In the genomic region with DNA sequence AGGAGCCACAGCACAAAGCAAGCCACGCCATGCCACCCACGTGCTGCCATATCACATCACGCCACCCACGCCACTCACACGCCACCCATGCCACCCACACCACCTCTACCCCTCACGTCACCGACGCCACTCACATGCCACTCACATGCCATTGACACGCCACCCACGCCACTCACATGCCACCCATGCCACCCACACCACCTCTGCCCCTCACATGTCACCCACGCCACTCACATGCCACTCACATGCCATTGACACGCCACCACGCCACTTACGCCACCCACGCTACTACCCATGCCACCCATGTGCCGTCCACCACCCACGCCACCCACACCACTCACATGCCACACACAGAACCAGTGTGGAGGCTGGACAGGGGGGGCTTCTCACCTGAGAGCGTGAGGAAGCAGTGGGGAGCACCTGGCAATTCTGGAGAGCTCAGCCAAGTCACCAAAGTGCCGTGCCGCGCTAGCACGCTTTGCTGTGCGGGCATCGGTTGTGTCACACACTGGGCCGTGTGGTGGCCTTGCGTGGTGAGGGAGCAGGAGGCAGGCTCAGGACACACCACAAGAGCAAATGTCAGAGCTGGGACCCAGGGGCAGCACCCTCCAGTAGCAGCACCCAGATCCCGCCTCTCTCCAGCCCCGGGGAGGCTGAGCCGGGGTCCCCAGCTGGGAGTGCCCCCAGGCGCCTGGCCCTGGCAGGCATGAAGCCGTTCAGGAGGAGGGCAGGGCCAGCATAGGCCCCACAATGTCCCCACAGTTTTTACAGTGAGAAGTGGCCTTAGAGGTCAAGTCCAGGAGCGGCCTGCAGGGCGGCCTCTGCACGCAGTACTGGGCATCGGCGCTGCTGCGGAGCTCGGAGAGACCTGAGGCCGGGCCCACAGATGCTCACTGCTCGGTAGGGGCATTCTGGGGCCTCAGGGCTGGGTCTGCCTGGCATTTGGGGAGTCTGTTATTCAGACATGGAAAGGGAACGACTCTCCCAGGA, we compare ENCODE assay signal across 32 cellular contexts.
DNase-seq lines count a peak whose midpoint lies in the region; ATAC-seq, FAIRE-seq and TF ChIP-seq lines count a peak whose summit lies in the region.
"Had no signal": no experiment of that assay in that cellular context is flagged by ENCODE, and none has a peak within 500 bp of the region (broad histone marks: within the 10 kb centered on the region; RNA-seq: fewer than 3 reads in every experiment).

No MANE protein-coding gene starts in this region.

- peak overlapping the region; percentile 57 for H3K27ac ChIP-seq in left ventricle myocardium inferior (replicated peaks)
- peak overlapping the region in 2 of 10 donors; percentile 62 to 65 for H3K27ac ChIP-seq in heart right ventricle
- peak overlapping the region in 46 of 59 donors; percentile 15 to 87 (median 74) for H3K27ac ChIP-seq in dorsolateral prefrontal cortex
- H3K27ac ChIP-seq in neuronal stem cell (replicated peaks; ENCODE audit: low read length): no peak overlapping the region
- no peak overlapping the region for H3K27ac ChIP-seq in A673 (ENCODE audit: low read depth, low read length, poor library complexity, severe bottlenecking)
- H3K27ac ChIP-seq in naive thymus-derived CD4-positive, alpha-beta T cell (ENCODE audit: low read depth, low read length): no peak overlapping the region
- H3K27ac ChIP-seq: C4-2B had no signal

- FAIRE-seq in urothelium cell line (lab: Jason Lieb, UNC): peak; percentile 58
- FAIRE-seq: astrocyte, G401.6, islet of Langerhans had no signal

- 95 to 96% methylated on average over 41 of the region's 41 CpGs for WGBS in heart right ventricle, 2 donors
- 100% methylated on average over 3 of the region's 41 CpGs; no CpG with 5 or more reads in 1 of the 2 donors for WGBS in neuronal stem cell (ENCODE audit: extremely low coverage in 2 of 2, insufficient read length in 2 of 2, insufficient replicate concordance in 1 of 2), 2 donors

- no peak overlapping the region for H2AFZ ChIP-seq in neuronal stem cell (ENCODE audit: low read length)

- H3K4me3 Mint-ChIP-seq in naive thymus-derived CD4-positive, alpha-beta T cell: no peak overlapping the region
- H3K4me3 Mint-ChIP-seq: activated naive CD8-positive, alpha-beta T cell treated with anti-CD3 and anti-CD28 coated beads for 36 hours; effector memory CD8-positive, alpha-beta T cell; mesothelial cell of epicardium; T-helper 17 cell had no signal

- H3K4me3 ChIP-seq in left ventricle myocardium inferior (no peak overlapping the region), heart right ventricle (no peak overlapping the region), dorsolateral prefrontal cortex (no peak overlapping the region), neuronal stem cell (ENCODE audit: low read length in 2 of 2) (peak overlapping the region in 1 of 2 donors; percentile 49), A673 (ENCODE audit: low read depth, low read length, poor library complexity, severe bottlenecking) (no peak overlapping the region)
- no peak overlapping the region for H3K4me3 ChIP-seq in naive thymus-derived CD4-positive, alpha-beta T cell (ENCODE audit: low read length)
- H3K4me3 ChIP-seq: prostate gland, upper lobe of right lung had no signal

- peaks cover 19 to 29% (median 26%) of the 10 kb centered on the region in 7 donors for H3K4me1 Mint-ChIP-seq in naive thymus-derived CD4-positive, alpha-beta T cell

- peak overlapping the region; percentile 81 for H3K23ac ChIP-seq in neuronal stem cell (ENCODE audit: low read depth, low read length, poor library complexity)

- peak overlapping the region in 1 of 9 donors; percentile 49 for H3K27ac Mint-ChIP-seq in naive thymus-derived CD4-positive, alpha-beta T cell
- H3K27ac Mint-ChIP-seq: activated naive CD8-positive, alpha-beta T cell treated with anti-CD3 and anti-CD28 coated beads for 36 hours; effector memory CD8-positive, alpha-beta T cell; mesothelial cell of epicardium; T-helper 17 cell had no signal

- H3K4me1 ChIP-seq in left ventricle myocardium inferior (peaks cover 65% of the 10 kb centered on the region), heart right ventricle (peaks cover 7 to 53% (median 39%) of the 10 kb centered on the region in 9 donors), neuronal stem cell (ENCODE audit: control insufficient read depth in 2 of 2, insufficient read depth in 1 of 2, low read depth in 1 of 2, low read length in 2 of 2) (peaks cover 4 to 5% of the 10 kb centered on the region in 2 donors), A673 (ENCODE audit: insufficient read depth, low read length, poor library complexity, severe bottlenecking) (peaks cover 6% of the 10 kb centered on the region)
- peaks cover 0 to 9% of the 10 kb centered on the region in 2 donors for H3K4me1 ChIP-seq in naive thymus-derived CD4-positive, alpha-beta T cell (ENCODE audit: control insufficient read depth in 2 of 2, insufficient read depth in 2 of 2, low read length in 2 of 2)
- H3K4me1 ChIP-seq: Caco-2 had no signal

- H2BK12ac ChIP-seq in neuronal stem cell (ENCODE audit: low read length): no peak overlapping the region

- peak overlapping the region; percentile 64 for H2AK5ac ChIP-seq in neuronal stem cell (ENCODE audit: low read depth, low read length)

- H2BK120ac ChIP-seq in neuronal stem cell (ENCODE audit: low read depth, low read length): no peak overlapping the region

- TF ChIP-seq CTCF in left ventricle myocardium inferior (IDR thresholded peaks at IDR 0.05; ENCODE audit: borderline replicate concordance): no peak
- no peak for TF ChIP-seq CTCF in heart right ventricle (IDR thresholded peaks at IDR 0.05)
- TF ChIP-seq CTCF in dorsolateral prefrontal cortex (IDR thresholded peaks at IDR 0.05 in 54 of 56, conservative IDR thresholded peaks at IDR 0.05 in 2 of 56; ENCODE audit: low read depth in 1 of 56, partially characterized antibody in 56 of 56): peak in 7 of 56 donors; percentile 4 to 25 (median 18)
- TF ChIP-seq CTCF in A673 (conservative IDR thresholded peaks at IDR 0.05; ENCODE audit: low read depth, low read length): no peak

- H3K9me3 Mint-ChIP-seq in naive thymus-derived CD4-positive, alpha-beta T cell: no peaks in the 10 kb centered on the region
- H3K9me3 Mint-ChIP-seq: activated naive CD8-positive, alpha-beta T cell treated with anti-CD3 and anti-CD28 coated beads for 36 hours; effector memory CD8-positive, alpha-beta T cell; mesothelial cell of epicardium; naive B cell had no signal

- CTCF ChIA-PET in A673 (lab: Charles Lee): no interaction called here
- CTCF ChIA-PET in naive thymus-derived CD4-positive, alpha-beta T cell (lab: Charles Lee): interaction anchor here (1.5 kb wide), 1 partner anchor 126 kb away, joined by 6 read pairs; no protein-coding TSS in a partner anchor

- peak overlapping the region; percentile 18 for H3K18ac ChIP-seq in neuronal stem cell (ENCODE audit: low read length)

- peaks cover 0 to 15% (median 3%) of the 10 kb centered on the region in 5 donors for H3K36me3 Mint-ChIP-seq in naive thymus-derived CD4-positive, alpha-beta T cell
- H3K36me3 Mint-ChIP-seq: naive B cell had no signal

- peak overlapping the region; percentile 55 for H3K9ac ChIP-seq in neuronal stem cell (ENCODE audit: low read depth, low read length, poor library complexity)

- ATAC-seq in heart right ventricle: no peak
- ATAC-seq in naive thymus-derived CD4-positive, alpha-beta T cell: no peak
- ATAC-seq in left lobe of liver: no peak
- ATAC-seq: effector memory CD8-positive, alpha-beta T cell; SK-N-SH treated with all-trans-retinoic acid at 6 μM for 48 hours; T-helper 17 cell had no signal

- no TSS peak for BruUV-seq in A673 (replicated peaks; lab: Mats Ljungman, UMichigan)

- no peaks in the 10 kb centered on the region for H3K27me3 Mint-ChIP-seq in naive thymus-derived CD4-positive, alpha-beta T cell
- H3K27me3 Mint-ChIP-seq: activated naive CD8-positive, alpha-beta T cell treated with anti-CD3 and anti-CD28 coated beads for 36 hours; effector memory CD8-positive, alpha-beta T cell; naive B cell; T-helper 17 cell had no signal

- no peak overlapping the region for H3K4me2 ChIP-seq in neuronal stem cell (ENCODE audit: insufficient read depth, low read length, poor library complexity, severe bottlenecking)

- H3K14ac ChIP-seq in neuronal stem cell (ENCODE audit: low read length): peak overlapping the region; percentile 91

- DNase-seq in left ventricle myocardium inferior (no peak), heart right ventricle (no peak), dorsolateral prefrontal cortex (no peak), neuronal stem cell (ENCODE audit: low spot score) (no peak), urothelium cell line (ENCODE audit: low spot score) (no peak), A673 (ENCODE audit: low spot score) (no peak), left lobe of liver (ENCODE audit: low spot score) (no peak)
- DNase-seq in naive thymus-derived CD4-positive, alpha-beta T cell: no peak
- DNase-seq: 8988T; activated CD4-positive, alpha-beta T cell treated with anti-CD3 and anti-CD28 coated beads for 4 hours; activated CD8-positive, alpha-beta memory T cell treated with anti-CD3 and anti-CD28 coated beads for 24 hours; activated naive CD8-positive, alpha-beta T cell treated with anti-CD3 and anti-CD28 coated beads for 36 hours; activated T-cell treated with anti-CD3 and anti-CD28 coated beads for 4 hours; Caco-2; cortex of kidney; effector memory CD8-positive, alpha-beta T cell; erythroblast; GOT3; MV-4-11; naive B cell; NCI-H1436; Right ventricle myocardium superior; stimulated activated CD4-positive, alpha-beta T cell treated with anti-CD3 and anti-CD28 coated beads, Interleukin-4, amount 100 ng/mL, for 1 hour; T-helper 17 cell; upper lobe of right lung had no signal

- H2BK5ac ChIP-seq in neuronal stem cell (ENCODE audit: low read length): no peak overlapping the region

- peak overlapping the region; percentile 28 for H3K4ac ChIP-seq in neuronal stem cell (ENCODE audit: low read length)

- H3K36me3 ChIP-seq in left ventricle myocardium inferior (no peaks in the 10 kb centered on the region), heart right ventricle (peaks cover 0 to 6% (median 0%) of the 10 kb centered on the region in 9 donors), neuronal stem cell (replicated peaks in 1 of 2; ENCODE audit: control insufficient read depth in 2 of 2, insufficient read depth in 2 of 2, low read length in 2 of 2) (peaks cover 0 to 3% of the 10 kb centered on the region in 2 donors), A673 (ENCODE audit: insufficient read depth, low read length, poor library complexity, severe bottlenecking) (no peaks in the 10 kb centered on the region)
- H3K36me3 ChIP-seq in naive thymus-derived CD4-positive, alpha-beta T cell (ENCODE audit: control insufficient read depth in 2 of 3, insufficient read depth in 3 of 3, low read length in 3 of 3): peaks cover 0 to 26% (median 0%) of the 10 kb centered on the region in 3 experiments
- H3K36me3 ChIP-seq: prostate gland, upper lobe of right lung had no signal

- H3K9me3 ChIP-seq in left ventricle myocardium inferior (replicated peaks) (no peaks in the 10 kb centered on the region), heart right ventricle (peaks cover 0 to 5% (median 0%) of the 10 kb centered on the region in 11 donors), neuronal stem cell (replicated peaks in 1 of 2; ENCODE audit: control insufficient read depth in 2 of 2, insufficient read depth in 1 of 2, low read depth in 1 of 2, low read length in 2 of 2) (peaks cover 0 to 1% of the 10 kb centered on the region in 2 donors), A673 (ENCODE audit: low read depth, low read length, poor library complexity, severe bottlenecking) (no peaks in the 10 kb centered on the region)
- H3K9me3 ChIP-seq in naive thymus-derived CD4-positive, alpha-beta T cell (ENCODE audit: control insufficient read depth in 2 of 3, low read length in 3 of 3): no peaks in the 10 kb centered on the region
- H3K9me3 ChIP-seq: Caco-2, prostate gland, upper lobe of right lung had no signal

- no peak overlapping the region for H4K8ac ChIP-seq in neuronal stem cell (ENCODE audit: low read depth, low read length)

- POLR2A ChIA-PET in A673 (lab: Charles Lee; ENCODE audit: low non-redundant PET): no interaction called here
- POLR2A ChIA-PET in naive thymus-derived CD4-positive, alpha-beta T cell (lab: Charles Lee): no interaction called here

- H3K27me3 ChIP-seq in left ventricle myocardium inferior (ENCODE audit: low read depth) (no peaks in the 10 kb centered on the region), heart right ventricle (no peaks in the 10 kb centered on the region), dorsolateral prefrontal cortex (no peaks in the 10 kb centered on the region), neuronal stem cell (ENCODE audit: control insufficient read depth in 3 of 3, insufficient read depth in 3 of 3, low read depth in 1 of 3, low read length in 3 of 3) (no peaks in the 10 kb centered on the region), A673 (replicated peaks; ENCODE audit: insufficient read depth, low read depth, low read length, poor library complexity) (no peaks in the 10 kb centered on the region)
- H3K27me3 ChIP-seq in naive thymus-derived CD4-positive, alpha-beta T cell (ENCODE audit: control insufficient read depth in 2 of 2, insufficient read depth in 2 of 2, low read length in 2 of 2): no peaks in the 10 kb centered on the region
- H3K27me3 ChIP-seq: upper lobe of right lung had no signal

- H4K91ac ChIP-seq in neuronal stem cell (ENCODE audit: low read depth, low read length, poor library complexity): peak overlapping the region; percentile 74

- intact Hi-C loops in left ventricle myocardium inferior (cut with micrococcal nuclease): no loop called here
- intact Hi-C loops in heart right ventricle (cut with DNase I): loop anchor here in 9 of 10 donors (5.0 to 10.0 kb wide), 5 partner anchors 60 to 123 kb away; a partner anchor contains a TSS
- intact Hi-C loops in dorsolateral prefrontal cortex (cut with DNase I): loop anchor here (5.0 to 10.0 kb wide), 4 partner anchors 50 to 123 kb away; a partner anchor contains a TSS
- intact Hi-C loops in A673 (cut with micrococcal nuclease; ENCODE audit: unreplicated experiment): no loop called here
- intact Hi-C loops in naive thymus-derived CD4-positive, alpha-beta T cell (cut with micrococcal nuclease): loop anchor here in 1 of 2 donors (5.0 kb wide), 1 partner anchor 68 kb away; a partner anchor contains a TSS

- no peak overlapping the region for H2BK15ac ChIP-seq in neuronal stem cell (ENCODE audit: low read length)

- peaks cover 3% of the 10 kb centered on the region for H3K79me1 ChIP-seq in neuronal stem cell (ENCODE audit: low read depth, low read length)

Comparison
In these comparisons a context has a peak if more than half of its experiments do, and no peak if none do; other contexts are left out.
1. intact Hi-C loops: an anchor here in heart right ventricle (5.0 to 10.0 kb wide) and dorsolateral prefrontal cortex (5.0 to 10.0 kb wide); none called in left ventricle myocardium inferior and A673.
2. H3K27ac ChIP-seq: peak in left ventricle myocardium inferior (single experiment) and dorsolateral prefrontal cortex (46 of 59); none in neuronal stem cell (single experiment), A673 (single experiment) and naive thymus-derived CD4-positive, alpha-beta T cell (single experiment).